In genomic region chr7:102103027-102103372, GRCh38 we compare ENCODE assay signal across 17 cellular contexts.
DNase-seq lines count a peak whose midpoint lies in the region; ATAC-seq, FAIRE-seq and TF ChIP-seq lines count a peak whose summit lies in the region.
"Had no signal": no experiment of that assay in that cellular context is flagged by ENCODE, and none has a peak within 500 bp of the region (broad histone marks: within the 10 kb centered on the region; RNA-seq: fewer than 3 reads in every experiment).

No MANE protein-coding gene starts in this region.

- H3K4me3 ChIP-seq in A549 (no peak overlapping the region), Caco-2 (ENCODE audit: low read depth, low read length) (no peak overlapping the region), astrocyte (ENCODE audit: insufficient read depth, low read depth, low read length) (no peak overlapping the region), gastroesophageal sphincter (no peak overlapping the region)

- FAIRE-seq in A549 (lab: Jason Lieb, UNC): no peak
- no peak for FAIRE-seq in astrocyte (lab: Jason Lieb, UNC)

- peaks cover 3% of the 10 kb centered on the region for H4K20me1 ChIP-seq in astrocyte (ENCODE audit: insufficient read depth, low read length)

- TF ChIP-seq RAD21 in A549 (conservative IDR thresholded peaks at IDR 0.05 in 1 of 2, IDR thresholded peaks at IDR 0.05 in 1 of 2): no peak

- H3K4me1 ChIP-seq in A549 (peaks cover 6% of the 10 kb centered on the region; the same call in 2 of the 3 replicates), Caco-2 (peaks cover 34% of the 10 kb centered on the region), astrocyte (ENCODE audit: insufficient read depth, low read length) (no peaks in the 10 kb centered on the region), gastroesophageal sphincter (no peaks in the 10 kb centered on the region)

- ATAC-seq in A549 (peak; percentile 30 to 36; a peak in 4 of 6 replicates), memory B cell (ENCODE audit: low read depth) (no peak), GM18498 (IDR thresholded peaks at IDR 0.05; ENCODE audit: unreplicated experiment) (no peak), GM18907 (IDR thresholded peaks at IDR 0.05; ENCODE audit: unreplicated experiment) (no peak), gastroesophageal sphincter (no peak)
- no peak for ATAC-seq in activated CD4-positive, alpha-beta T cell treated with anti-CD3 and anti-CD28 coated beads for 36 hours

- intact Hi-C loops in Caco-2 (cut with micrococcal nuclease; ENCODE audit: unreplicated experiment): no loop called here
- intact Hi-C loops in activated CD4-positive, alpha-beta T cell treated with anti-CD3 and anti-CD28 coated beads for 36 hours (cut with DNase I, micrococcal nuclease): no loop called here

- H3K27me3 Mint-ChIP-seq in Caco-2 (ENCODE audit: insufficient read depth, unreplicated experiment) (no peaks in the 10 kb centered on the region), astrocyte (ENCODE audit: low read depth, unreplicated experiment) (no peaks in the 10 kb centered on the region), memory B cell (no peaks in the 10 kb centered on the region)
- no peaks in the 10 kb centered on the region for H3K27me3 Mint-ChIP-seq in activated CD4-positive, alpha-beta T cell treated with anti-CD3 and anti-CD28 coated beads for 36 hours

- H3K36me3 ChIP-seq in Caco-2 (ENCODE audit: control insufficient read depth, insufficient read depth, low read length): peaks cover 3% of the 10 kb centered on the region; the same call in 1 of the 2 replicates
- H3K36me3 ChIP-seq in astrocyte (ENCODE audit: insufficient read depth, low read length): peaks cover 4% of the 10 kb centered on the region
- H3K36me3 ChIP-seq in gastroesophageal sphincter: peaks cover 0 to 81% of the 10 kb centered on the region in 2 donors

- no peak for TF ChIP-seq CTCF in A549 (IDR thresholded peaks at IDR 0.05)
- TF ChIP-seq CTCF in Caco-2 (IDR thresholded peaks at IDR 0.05; ENCODE audit: insufficient read depth in 1 of 2, low read depth in 1 of 2, low read length in 1 of 2, severe bottlenecking in 1 of 2, unreplicated experiment in 1 of 2): no peak
- no peak for TF ChIP-seq CTCF in astrocyte (IDR thresholded peaks at IDR 0.05; ENCODE audit: insufficient read depth, low read depth, low read length)
- no peak for TF ChIP-seq CTCF in gastroesophageal sphincter (IDR thresholded peaks at IDR 0.05)

- no peak overlapping the region for H2AFZ ChIP-seq in astrocyte (ENCODE audit: low read depth, low read length)

- peaks cover 95% of the 10 kb centered on the region for H3K36me3 Mint-ChIP-seq in Caco-2 (ENCODE audit: insufficient read depth, unreplicated experiment)
- H3K36me3 Mint-ChIP-seq in astrocyte (ENCODE audit: low read depth, unreplicated experiment): peaks cover 20% of the 10 kb centered on the region
- peaks cover 24% of the 10 kb centered on the region for H3K36me3 Mint-ChIP-seq in memory B cell
- H3K36me3 Mint-ChIP-seq in activated CD4-positive, alpha-beta T cell treated with anti-CD3 and anti-CD28 coated beads for 36 hours (ENCODE audit: low read depth): peaks cover 20% of the 10 kb centered on the region

- POLR2A ChIA-PET in A549 (lab: Yijun Ruan, JAX): no interaction called here
- POLR2A ChIA-PET in Caco-2 (lab: Charles Lee): no interaction called here
- POLR2A ChIA-PET in activated CD4-positive, alpha-beta T cell treated with anti-CD3 and anti-CD28 coated beads for 36 hours (lab: Charles Lee): no interaction called here

- no peak for TF ChIP-seq EP300 in A549 (IDR thresholded peaks at IDR 0.05)
- no peak for TF ChIP-seq EP300 in gastroesophageal sphincter (IDR thresholded peaks at IDR 0.05)

- WGBS in A549 (ENCODE audit: missing lambda C conversion rate): 80% methylated on average over 5 of the region's 5 CpGs
- WGBS in gastroesophageal sphincter (ENCODE audit: low coverage in 1 of 2), 2 donors: 100% methylated on average over 2 of the region's 5 CpGs; no CpG with 5 or more reads in 1 of the 2 donors

- H3K9me3 ChIP-seq in A549 (no peaks in the 10 kb centered on the region), Caco-2 (no peaks in the 10 kb centered on the region), astrocyte (ENCODE audit: insufficient read depth, low read depth, low read length) (no peaks in the 10 kb centered on the region), gastroesophageal sphincter (no peaks in the 10 kb centered on the region)

- TF ChIP-seq POLR2A in A549 (IDR thresholded peaks at IDR 0.05; ENCODE audit: low read length) (no peak), gastroesophageal sphincter (IDR thresholded peaks at IDR 0.05) (no peak)

- H3K9ac ChIP-seq in astrocyte (ENCODE audit: low read length): no peak overlapping the region

- H3K4me1 Mint-ChIP-seq in Caco-2 (ENCODE audit: low read depth, unreplicated experiment) (peaks cover 11% of the 10 kb centered on the region), astrocyte (ENCODE audit: low read depth, unreplicated experiment) (peaks cover 4% of the 10 kb centered on the region), memory B cell (no peaks in the 10 kb centered on the region)
- no peaks in the 10 kb centered on the region for H3K4me1 Mint-ChIP-seq in activated CD4-positive, alpha-beta T cell treated with anti-CD3 and anti-CD28 coated beads for 36 hours

- H3K9me3 Mint-ChIP-seq in Caco-2 (ENCODE audit: unreplicated experiment) (no peaks in the 10 kb centered on the region), astrocyte (ENCODE audit: unreplicated experiment) (no peaks in the 10 kb centered on the region), memory B cell (no peaks in the 10 kb centered on the region)
- H3K9me3 Mint-ChIP-seq in activated CD4-positive, alpha-beta T cell treated with anti-CD3 and anti-CD28 coated beads for 36 hours (ENCODE audit: low read depth): no peaks in the 10 kb centered on the region

- H3K27me3 ChIP-seq in Caco-2 (replicated peaks; ENCODE audit: control insufficient read depth, insufficient read depth, low read length): no peaks in the 10 kb centered on the region
- H3K27me3 ChIP-seq in astrocyte (ENCODE audit: insufficient read depth, low read length): no peaks in the 10 kb centered on the region
- no peaks in the 10 kb centered on the region for H3K27me3 ChIP-seq in gastroesophageal sphincter

- no TSS peak for BruUV-seq in Caco-2 (replicated peaks; lab: Mats Ljungman, UMichigan)

- peak overlapping the region; percentile 79 for H3K27ac Mint-ChIP-seq in Caco-2 (ENCODE audit: unreplicated experiment)
- H3K27ac Mint-ChIP-seq in astrocyte (ENCODE audit: unreplicated experiment): no peak overlapping the region
- peak overlapping the region; percentile 79 for H3K27ac Mint-ChIP-seq in memory B cell
- no peak overlapping the region for H3K27ac Mint-ChIP-seq in activated CD4-positive, alpha-beta T cell treated with anti-CD3 and anti-CD28 coated beads for 36 hours

- no peak overlapping the region for H3K4me2 ChIP-seq in A549
- H3K4me2 ChIP-seq in astrocyte (ENCODE audit: low read length): no peak overlapping the region

- H3K27ac ChIP-seq in A549: peak overlapping the region in 1 of 2 experiments; percentile 14; a peak in 1 of 6 replicates
- no peak overlapping the region for H3K27ac ChIP-seq in astrocyte (ENCODE audit: low read depth, low read length)
- no peak overlapping the region for H3K27ac ChIP-seq in gastroesophageal sphincter
- H3K27ac ChIP-seq: C4-2B had no signal

- no peaks in the 10 kb centered on the region for H3K79me2 ChIP-seq in astrocyte (ENCODE audit: insufficient read depth, low read length)

- CTCF ChIA-PET in A549 (lab: Yijun Ruan, JAX): interaction anchor here (1.1 to 1.3 kb wide), 2 partner anchors 13 to 162 kb away, joined by 3 read pairs; no protein-coding TSS in a partner anchor
- CTCF ChIA-PET in Caco-2 (lab: Charles Lee): no interaction called here
- CTCF ChIA-PET in activated CD4-positive, alpha-beta T cell treated with anti-CD3 and anti-CD28 coated beads for 36 hours (lab: Charles Lee): no interaction called here

- DNase-seq in A549 (ENCODE audit: low read depth in 1 of 2, low spot score in 1 of 2): no peak
- DNase-seq in Caco-2: no peak
- DNase-seq in astrocyte (ENCODE audit: low read depth): no peak
- DNase-seq in memory B cell (ENCODE audit: low spot score in 2 of 2): no peak
- no peak for DNase-seq in activated CD4-positive, alpha-beta T cell treated with anti-CD3 and anti-CD28 coated beads for 36 hours
- DNase-seq: ACHN, DMS 273 treated with DMSO at 0.1 percent for 48 hours, GDM1, KG1, NCI-H1105 treated with DMSO at 0.1 percent for 48 hours, NCI-H1694 treated with DMSO at 0.1 percent for 48 hours, RPMI8226, SIG-M5 had no signal

- H3K4me3 Mint-ChIP-seq in Caco-2 (ENCODE audit: unreplicated experiment) (peak overlapping the region; percentile 8), astrocyte (ENCODE audit: unreplicated experiment) (peak overlapping the region; percentile 41), memory B cell (no peak overlapping the region)
- H3K4me3 Mint-ChIP-seq in activated CD4-positive, alpha-beta T cell treated with anti-CD3 and anti-CD28 coated beads for 36 hours: no peak overlapping the region

TF ChIP-seq in A549, 52 proteins besides CTCF, POLR2A, EP300 and RAD21 (continues in another document):
- TF ChIP-seq MAFK (IDR thresholded peaks at IDR 0.05; ENCODE audit: partially characterized antibody) (no peak), PBX3 (IDR thresholded peaks at IDR 0.05) (no peak), HMGXB4 (CRISPR knock-in tag; IDR thresholded peaks at IDR 0.05; ENCODE audit: borderline replicate concordance) (no peak), HEYL (CRISPR knock-in tag; IDR thresholded peaks at IDR 0.05) (no peak), ESRRA (IDR thresholded peaks at IDR 0.05; ENCODE audit: borderline replicate concordance, low read length) (no peak)

Comparison
In these comparisons a context has a peak if more than half of its experiments do, and no peak if none do; other contexts are left out.
1. ATAC-seq: peak in A549 (2 of 2); none in memory B cell (single experiment), GM18498 (single experiment), GM18907 (single experiment), activated CD4-positive, alpha-beta T cell treated with anti-CD3 and anti-CD28 coated beads for 36 hours (single experiment) and gastroesophageal sphincter (single experiment).
2. H3K27ac Mint-ChIP-seq: peak in Caco-2 (single experiment) and memory B cell (single experiment); none in astrocyte (single experiment) and activated CD4-positive, alpha-beta T cell treated with anti-CD3 and anti-CD28 coated beads for 36 hours (single experiment).
3. H3K4me3 Mint-ChIP-seq: peak in Caco-2 (single experiment) and astrocyte (single experiment); none in memory B cell (single experiment) and activated CD4-positive, alpha-beta T cell treated with anti-CD3 and anti-CD28 coated beads for 36 hours (single experiment).